In the genomic region with DNA sequence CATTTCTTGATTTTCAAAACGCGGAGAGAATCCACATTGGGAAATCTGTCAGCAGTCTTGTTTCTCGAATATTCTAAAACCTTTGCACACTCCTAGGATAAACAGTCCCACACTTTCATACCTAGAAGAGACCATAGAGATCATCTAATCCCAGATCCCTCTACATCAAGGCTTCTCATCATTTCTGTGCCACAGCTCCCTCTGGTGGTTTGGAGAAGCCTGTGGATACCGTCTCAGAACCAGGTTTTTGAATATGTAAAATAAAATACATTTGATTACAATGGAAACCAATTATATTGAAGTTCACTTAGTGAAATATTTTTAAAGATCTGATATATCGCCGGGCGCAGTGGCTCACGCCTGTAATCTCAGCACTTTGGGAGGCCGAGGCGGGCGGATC, we compare ENCODE assay signal across 8 cellular contexts.
DNase-seq lines count a peak whose midpoint lies in the region; ATAC-seq and TF ChIP-seq lines count a peak whose summit lies in the region.

No MANE protein-coding gene starts in this region.

- TF ChIP-seq CTCF in AG04449 (IDR thresholded peaks at IDR 0.05; ENCODE audit: insufficient read depth, low read length, missing control alignments): peak; percentile 14
- TF ChIP-seq CTCF in GM12875 (IDR thresholded peaks at IDR 0.05; ENCODE audit: borderline replicate concordance, insufficient read depth, low read depth, low read length): peak; percentile 47; the same call in 1 of the 2 replicates
- TF ChIP-seq CTCF in vagina (IDR thresholded peaks at IDR 0.05): peak; percentile 28 to 57 (median 39)

- no peaks in the 10 kb centered on the region for H3K27me3 ChIP-seq in vagina

- intact Hi-C loops in vagina (cut with DNase I): no loop called here

- no peaks in the 10 kb centered on the region for H3K4me1 ChIP-seq in vagina

- POLR2A ChIA-PET in AG04449 (lab: Yijun Ruan, JAX): no interaction called here

- TF ChIP-seq POLR2A in vagina (IDR thresholded peaks at IDR 0.05): no peak

- ATAC-seq in SK-N-SH treated with all-trans-retinoic acid at 6 μM for 48 hours (peak; percentile 57; the same call in 1 of the 3 replicates), GM18858 (IDR thresholded peaks at IDR 0.05; ENCODE audit: unreplicated experiment) (no peak)

- CTCF ChIA-PET in AG04449 (lab: Yijun Ruan, JAX): no interaction called here

- no peaks in the 10 kb centered on the region for H3K36me3 ChIP-seq in vagina

- no peaks in the 10 kb centered on the region for H3K9me3 ChIP-seq in vagina

- no peak overlapping the region for H3K4me3 ChIP-seq in AG04449 (ENCODE audit: low read depth, low read length)
- no peak overlapping the region for H3K4me3 ChIP-seq in GM12875 (ENCODE audit: low read depth, low read length)
- H3K4me3 ChIP-seq in vagina: no peak overlapping the region

- DNase-seq in AG04449 (ENCODE audit: low read depth, low spot score) (no peak), glomerular visceral epithelial cell (ENCODE audit: extremely low spot score) (peak; percentile 21), vagina (ENCODE audit: extremely low spot score in 2 of 2) (no peak), NCI-H2196 (lab: John Stamatoyannopoulos, UW; ENCODE audit: unreplicated experiment) (no peak)
- DNase-seq in activated CD8-positive, alpha-beta memory T cell treated with anti-CD3 and anti-CD28 coated beads for 24 hours: no peak

- H3K27ac ChIP-seq in vagina: no peak overlapping the region

TF ChIP-seq in SK-N-SH treated with all-trans-retinoic acid at 6 μM for 48 hours, 23 proteins besides CTCF, POLR2A, EP300 and RAD21:
- TF ChIP-seq BACH2 (CRISPR knock-in tag; IDR thresholded peaks at IDR 0.05; ENCODE audit: borderline replicate concordance) (no peak), ZFP3 (CRISPR knock-in tag; IDR thresholded peaks at IDR 0.05) (no peak), RARB (CRISPR knock-in tag; IDR thresholded peaks at IDR 0.05) (no peak), ZNF8 (CRISPR knock-in tag; IDR thresholded peaks at IDR 0.05) (no peak)
- TF ChIP-seq, protein P1, sequence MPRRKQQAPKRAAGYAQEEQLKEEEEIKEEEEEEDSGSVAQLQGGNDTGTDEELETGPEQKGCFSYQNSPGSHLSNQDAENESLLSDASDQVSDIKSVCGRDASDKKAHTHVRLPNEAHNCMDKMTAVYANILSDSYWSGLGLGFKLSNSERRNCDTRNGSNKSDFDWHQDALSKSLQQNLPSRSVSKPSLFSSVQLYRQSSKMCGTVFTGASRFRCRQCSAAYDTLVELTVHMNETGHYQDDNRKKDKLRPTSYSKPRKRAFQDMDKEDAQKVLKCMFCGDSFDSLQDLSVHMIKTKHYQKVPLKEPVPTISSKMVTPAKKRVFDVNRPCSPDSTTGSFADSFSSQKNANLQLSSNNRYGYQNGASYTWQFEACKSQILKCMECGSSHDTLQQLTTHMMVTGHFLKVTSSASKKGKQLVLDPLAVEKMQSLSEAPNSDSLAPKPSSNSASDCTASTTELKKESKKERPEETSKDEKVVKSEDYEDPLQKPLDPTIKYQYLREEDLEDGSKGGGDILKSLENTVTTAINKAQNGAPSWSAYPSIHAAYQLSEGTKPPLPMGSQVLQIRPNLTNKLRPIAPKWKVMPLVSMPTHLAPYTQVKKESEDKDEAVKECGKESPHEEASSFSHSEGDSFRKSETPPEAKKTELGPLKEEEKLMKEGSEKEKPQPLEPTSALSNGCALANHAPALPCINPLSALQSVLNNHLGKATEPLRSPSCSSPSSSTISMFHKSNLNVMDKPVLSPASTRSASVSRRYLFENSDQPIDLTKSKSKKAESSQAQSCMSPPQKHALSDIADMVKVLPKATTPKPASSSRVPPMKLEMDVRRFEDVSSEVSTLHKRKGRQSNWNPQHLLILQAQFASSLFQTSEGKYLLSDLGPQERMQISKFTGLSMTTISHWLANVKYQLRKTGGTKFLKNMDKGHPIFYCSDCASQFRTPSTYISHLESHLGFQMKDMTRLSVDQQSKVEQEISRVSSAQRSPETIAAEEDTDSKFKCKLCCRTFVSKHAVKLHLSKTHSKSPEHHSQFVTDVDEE (CRISPR knock-in tag; IDR thresholded peaks at IDR 0.05): no peak
- TF ChIP-seq, protein P2, sequence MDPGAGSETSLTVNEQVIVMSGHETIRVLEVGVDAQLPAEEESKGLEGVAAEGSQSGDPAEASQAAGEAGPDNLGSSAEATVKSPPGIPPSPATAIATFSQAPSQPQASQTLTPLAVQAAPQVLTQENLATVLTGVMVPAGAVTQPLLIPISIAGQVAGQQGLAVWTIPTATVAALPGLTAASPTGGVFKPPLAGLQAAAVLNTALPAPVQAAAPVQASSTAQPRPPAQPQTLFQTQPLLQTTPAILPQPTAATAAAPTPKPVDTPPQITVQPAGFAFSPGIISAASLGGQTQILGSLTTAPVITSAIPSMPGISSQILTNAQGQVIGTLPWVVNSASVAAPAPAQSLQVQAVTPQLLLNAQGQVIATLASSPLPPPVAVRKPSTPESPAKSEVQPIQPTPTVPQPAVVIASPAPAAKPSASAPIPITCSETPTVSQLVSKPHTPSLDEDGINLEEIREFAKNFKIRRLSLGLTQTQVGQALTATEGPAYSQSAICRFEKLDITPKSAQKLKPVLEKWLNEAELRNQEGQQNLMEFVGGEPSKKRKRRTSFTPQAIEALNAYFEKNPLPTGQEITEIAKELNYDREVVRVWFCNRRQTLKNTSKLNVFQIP (CRISPR knock-in tag; IDR thresholded peaks at IDR 0.05; ENCODE audit: borderline replicate concordance, low read depth): no peak
